In the genomic region with DNA sequence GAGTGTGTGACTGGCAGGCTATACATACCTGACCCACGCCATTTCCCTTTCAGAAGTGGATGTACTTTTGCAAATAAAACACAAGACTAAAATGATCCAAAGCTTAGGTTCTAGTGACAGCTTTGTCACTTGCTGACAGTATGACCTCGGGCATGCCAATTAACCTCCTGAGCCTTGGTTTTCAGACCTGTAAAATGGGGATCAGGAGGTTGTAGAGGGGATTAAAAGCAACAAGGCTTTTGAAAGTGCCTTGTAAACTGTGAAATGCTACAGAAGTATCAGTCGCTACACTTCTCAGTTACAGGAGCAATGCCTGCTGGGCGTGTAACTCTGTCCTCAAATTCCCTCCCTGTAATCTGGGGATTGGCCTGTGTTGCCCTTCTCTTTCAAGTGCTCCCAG, we compare ENCODE assay signal across 9 cellular contexts. TPM values are rescaled to one million over a fixed set of nuclear protein-coding genes. Genes with fewer than 3 reads are reported as not detected.
A peak's percentile ranks its signal among the peaks of the same experiment; 100 is the strongest.
DNase-seq lines count a peak whose midpoint lies in the region; ATAC-seq, FAIRE-seq and TF ChIP-seq lines count a peak whose summit lies in the region.
"Had no signal": no experiment of that assay in that cellular context is flagged by ENCODE, and none has a peak within 500 bp of the region (broad histone marks: within the 10 kb centered on the region; RNA-seq: fewer than 3 reads in every experiment).

No MANE protein-coding gene starts in this region.

- CTCF ChIA-PET in CD4-positive, alpha-beta T cell (lab: Charles Lee): no interaction called here
- CTCF ChIA-PET in endothelial cell of umbilical vein (lab: Charles Lee): interaction anchor here (0.7 to 3.0 kb wide), 10 partner anchors 19 to 350 kb away, joined by 3 to 14 read pairs (median 4); no protein-coding TSS in a partner anchor

- dilution Hi-C loops in endothelial cell of umbilical vein (cut with MboI; ENCODE audit: extremely low pct_ligation_motif_present, low sequenced_read_pairs): no loop called here

- intact Hi-C loops in CD4-positive, alpha-beta T cell (cut with DNase I, micrococcal nuclease): loop anchor here (5.0 kb wide), 2 partner anchors 84 to 94 kb away; no protein-coding TSS in a partner anchor
- intact Hi-C loops in endothelial cell of umbilical vein (cut with micrococcal nuclease): loop anchor here (5.0 kb wide), 2 partner anchors 124 to 331 kb away; no protein-coding TSS in a partner anchor

- POLR2A ChIA-PET in CD4-positive, alpha-beta T cell (lab: Charles Lee): no interaction called here
- POLR2A ChIA-PET in endothelial cell of umbilical vein (lab: Charles Lee): no interaction called here

- H3K36me3 ChIP-seq in KMS-11 (ENCODE audit: insufficient read depth) (no peaks in the 10 kb centered on the region), endothelial cell of umbilical vein (ENCODE audit: control insufficient read depth in 2 of 2, extremely low read depth in 1 of 2, insufficient read depth in 2 of 2, low read length in 2 of 2) (no peaks in the 10 kb centered on the region)

- 0 out of 2 replicates have a peak overlapping the region, but pooled peaks have one; percentile 41 for H3K9ac ChIP-seq in KMS-11
- peak overlapping the region; percentile 94 for H3K9ac ChIP-seq in endothelial cell of umbilical vein (replicated peaks; ENCODE audit: extremely low read depth, insufficient read depth, low read length)

- no peaks in the 10 kb centered on the region for H3K36me3 Mint-ChIP-seq in CD4-positive, alpha-beta T cell (ENCODE audit: low read depth)
- H3K36me3 Mint-ChIP-seq in osteocyte (ENCODE audit: unreplicated experiment): peaks cover 7% of the 10 kb centered on the region

- H3K4me3 ChIP-seq in KMS-11 (IDR thresholded peaks at IDR 0.05; ENCODE audit: insufficient read depth, low read depth, low read length): no peak overlapping the region
- peak overlapping the region; percentile 52 to 91 (median 86) for H3K4me3 ChIP-seq in endothelial cell of umbilical vein (replicated peaks in 1 of 3; ENCODE audit: insufficient read depth in 1 of 3, low read depth in 1 of 3, low read length in 3 of 3)

- H3K27ac Mint-ChIP-seq in CD4-positive, alpha-beta T cell: no peak overlapping the region
- H3K27ac Mint-ChIP-seq in osteocyte (ENCODE audit: unreplicated experiment): peak overlapping the region; percentile 89

- peaks cover 8% of the 10 kb centered on the region for H3K9me3 Mint-ChIP-seq in CD4-positive, alpha-beta T cell
- peaks cover 9% of the 10 kb centered on the region for H3K9me3 Mint-ChIP-seq in osteocyte (ENCODE audit: unreplicated experiment)

- H4K20me1 ChIP-seq in KMS-11 (ENCODE audit: insufficient read depth) (0 out of 2 replicates have a peak, but pooled peaks cover 4% of the 10 kb centered on the region), endothelial cell of umbilical vein (replicated peaks; ENCODE audit: control insufficient read depth, extremely low read depth, insufficient read depth, low read length) (peaks cover 12% of the 10 kb centered on the region)

- H3K27me3 ChIP-seq in CD4-positive, alpha-beta T cell (ENCODE audit: control insufficient read depth, insufficient read depth, low read length): peaks cover 25% of the 10 kb centered on the region
- 0 out of 2 replicates have a peak, but pooled peaks cover 2% of the 10 kb centered on the region for H3K27me3 ChIP-seq in KMS-11 (ENCODE audit: insufficient read depth, low read depth)
- no peaks in the 10 kb centered on the region for H3K27me3 ChIP-seq in endothelial cell of umbilical vein (ENCODE audit: control insufficient read depth in 2 of 2, insufficient read depth in 2 of 2, low read length in 2 of 2)

- no TSS peak for BruUV-seq in endothelial cell of umbilical vein (replicated peaks; lab: Mats Ljungman, UMichigan)

- no peak for TF ChIP-seq CTCF in CD4-positive, alpha-beta T cell (IDR thresholded peaks at IDR 0.05)
- no peak for TF ChIP-seq CTCF in KMS-11 (conservative IDR thresholded peaks at IDR 0.05; ENCODE audit: low read depth, low read length)
- no peak for TF ChIP-seq CTCF in endothelial cell of umbilical vein (IDR thresholded peaks at IDR 0.05; ENCODE audit: extremely low read depth in 1 of 2, insufficient read depth in 1 of 2, low read depth in 1 of 2, low read length in 2 of 2)
- no peak for TF ChIP-seq CTCF in osteocyte (IDR thresholded peaks at IDR 0.05)
- TF ChIP-seq CTCF in D721Med (IDR thresholded peaks at IDR 0.05; ENCODE audit: insufficient read depth, missing control alignments): no peak

- H3K79me2 ChIP-seq in KMS-11 (ENCODE audit: insufficient read depth, low read depth) (peaks cover 27% of the 10 kb centered on the region; the same call in 1 of the 2 replicates), endothelial cell of umbilical vein (ENCODE audit: control insufficient read depth, insufficient read depth, low read length) (peaks cover 64% of the 10 kb centered on the region)

- H3K9me1 ChIP-seq in endothelial cell of umbilical vein (replicated peaks; ENCODE audit: control insufficient read depth, extremely low read depth, insufficient read depth, low read length): no peaks in the 10 kb centered on the region

- H3K27me3 Mint-ChIP-seq in CD4-positive, alpha-beta T cell: peaks cover 61% of the 10 kb centered on the region
- no peaks in the 10 kb centered on the region for H3K27me3 Mint-ChIP-seq in osteocyte (ENCODE audit: unreplicated experiment)

- no peak overlapping the region for H3K27ac ChIP-seq in CD4-positive, alpha-beta T cell (ENCODE audit: low read depth, low read length)
- H3K27ac ChIP-seq in KMS-11 (no peak overlapping the region), endothelial cell of umbilical vein (ENCODE audit: insufficient read depth, low read depth, low read length) (peak overlapping the region; percentile 77)

- H3K4me1 Mint-ChIP-seq in CD4-positive, alpha-beta T cell (ENCODE audit: low read depth): peaks cover 19% of the 10 kb centered on the region
- peaks cover 35% of the 10 kb centered on the region for H3K4me1 Mint-ChIP-seq in osteocyte (ENCODE audit: unreplicated experiment)

- FAIRE-seq in endothelial cell of umbilical vein (lab: Jason Lieb, UNC) (no peak), D721Med (lab: Jason Lieb, UNC) (no peak)

- TF ChIP-seq POLR2A in endothelial cell of umbilical vein (IDR thresholded peaks at IDR 0.05; ENCODE audit: low read depth, low read length): peak; percentile 13

- peaks cover 4% of the 10 kb centered on the region for H3K9me3 ChIP-seq in CD4-positive, alpha-beta T cell (ENCODE audit: control insufficient read depth, low read length)
- H3K9me3 ChIP-seq in endothelial cell of umbilical vein (replicated peaks; ENCODE audit: control insufficient read depth, insufficient read depth, low read length): no peaks in the 10 kb centered on the region

- no peak overlapping the region for H2AFZ ChIP-seq in KMS-11 (ENCODE audit: low read depth)
- H2AFZ ChIP-seq in endothelial cell of umbilical vein (ENCODE audit: low read depth, low read length): no peak overlapping the region

- ATAC-seq in CD4-positive, alpha-beta T cell (ENCODE audit: poor library complexity): no peak
- ATAC-seq in HG02571 (IDR thresholded peaks at IDR 0.05; ENCODE audit: unreplicated experiment) (no peak), GM18870 (IDR thresholded peaks at IDR 0.05; ENCODE audit: unreplicated experiment) (no peak)

- H3K4me1 ChIP-seq in KMS-11 (ENCODE audit: low read depth, poor library complexity, severe bottlenecking) (peaks cover 8% of the 10 kb centered on the region), endothelial cell of umbilical vein (ENCODE audit: control insufficient read depth, extremely low read depth, insufficient read depth, low read length) (peaks cover 24% of the 10 kb centered on the region)

- H3K4me3 Mint-ChIP-seq in CD4-positive, alpha-beta T cell: peak overlapping the region; percentile 89
- H3K4me3 Mint-ChIP-seq in osteocyte (ENCODE audit: unreplicated experiment): peak overlapping the region; percentile 88

- no peak for DNase-seq in CD4-positive, alpha-beta T cell
- DNase-seq in endothelial cell of umbilical vein (ENCODE audit: low read depth, low spot score): no peak
- DNase-seq in osteocyte (ENCODE audit: extremely low spot score, unreplicated experiment): no peak
- no peak for DNase-seq in D721Med (ENCODE audit: insufficient read length, low spot score)
- no peak for DNase-seq in NCI-H2171 (lab: John Stamatoyannopoulos, UW)
- DNase-seq: amniotic stem cell had no signal

- H3K4me2 ChIP-seq in KMS-11 (peak overlapping the region; percentile 47; the same call in 1 of the 2 replicates), endothelial cell of umbilical vein (ENCODE audit: insufficient read depth, low read length) (peak overlapping the region; percentile 81)

TF ChIP-seq in endothelial cell of umbilical vein, 7 proteins besides CTCF, POLR2A, EP300 and RAD21:
- TF ChIP-seq FOS (IDR thresholded peaks at IDR 0.05; ENCODE audit: borderline replicate concordance, insufficient read depth, low read length) (no peak), EZH2 (IDR thresholded peaks at IDR 0.05; ENCODE audit: borderline replicate concordance, low read depth, low read length, severe bottlenecking) (no peak), GATA2 (IDR thresholded peaks at IDR 0.05; ENCODE audit: insufficient read depth, insufficient read length, low read depth, low read length) (no peak), MYC (IDR thresholded peaks at IDR 0.05; ENCODE audit: low read depth, low read length) (no peak), POLR2AphosphoS5 (IDR thresholded peaks at IDR 0.05; ENCODE audit: insufficient read depth, low read depth, low read length) (no peak), JUN (IDR thresholded peaks at IDR 0.05; ENCODE audit: borderline replicate concordance, insufficient read depth, insufficient read length, low read depth) (no peak)
- TF ChIP-seq, protein P1, sequence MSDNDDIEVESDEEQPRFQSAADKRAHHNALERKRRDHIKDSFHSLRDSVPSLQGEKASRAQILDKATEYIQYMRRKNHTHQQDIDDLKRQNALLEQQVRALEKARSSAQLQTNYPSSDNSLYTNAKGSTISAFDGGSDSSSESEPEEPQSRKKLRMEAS (IDR thresholded peaks at IDR 0.05; ENCODE audit: insufficient read depth, insufficient read length): no peak

RNA-seq across cellular contexts. Expression of gene GRB10, which starts 8.7 kb away (rescaled TPM):
- total RNA-seq in CD4-positive, alpha-beta T cell: 1 to 10 TPM; 5.9 to 8.4 TPM
- total RNA-seq in endothelial cell of umbilical vein (240 and 243 TPM in 2 replicates), osteocyte (47.4 and 51.3 TPM in 2 replicates)
- 36.2 and 43.7 TPM in 2 replicates for polyA plus RNA-seq in endothelial cell of umbilical vein
- 30.5 and 31.8 TPM in 2 replicates for polyA plus RNA-seq in endothelial cell of umbilical vein (2011; cell fraction: cytosol; rRNA removed)
- 127 and 138 TPM in 2 replicates for polyA plus RNA-seq in endothelial cell of umbilical vein (2011; cell fraction: nucleus; rRNA removed)
- 81.9 and 101 TPM in 2 replicates for polyA plus RNA-seq in endothelial cell of umbilical vein (2012)
- 129 and 144 TPM in 2 replicates for polyA minus RNA-seq in endothelial cell of umbilical vein
- 19.9 TPM for polyA minus RNA-seq in endothelial cell of umbilical vein (2011; cell fraction: cytosol; rRNA and poly(A)+ RNA removed)
- 265 and 279 TPM in 2 replicates for polyA minus RNA-seq in endothelial cell of umbilical vein (2011; cell fraction: nucleus; rRNA and poly(A)+ RNA removed)
